ENCODE assay signal across 14 cellular contexts in the genomic region with DNA sequence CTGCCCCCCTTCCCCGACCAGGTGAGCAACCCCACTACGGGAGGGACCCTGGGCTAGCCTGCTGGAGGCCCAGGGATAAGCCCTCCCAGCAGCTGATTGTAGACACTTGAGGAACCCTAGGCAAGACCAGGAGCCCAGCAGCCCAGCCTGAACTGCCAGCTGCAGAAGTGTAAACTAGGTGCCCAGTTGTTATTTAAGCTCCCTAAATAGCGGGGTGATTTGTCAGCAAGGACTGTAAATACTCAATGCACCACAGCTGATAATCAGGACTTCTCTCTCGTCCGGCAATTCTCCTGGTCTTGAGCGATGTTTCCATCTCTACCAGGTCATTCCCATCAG.
A peak's percentile ranks its signal among the peaks of the same experiment; 100 is the strongest.
DNase-seq lines count a peak whose midpoint lies in the region; TF ChIP-seq lines count a peak whose summit lies in the region.
"Had no signal": no experiment of that assay in that cellular context is flagged by ENCODE, and none has a peak within 500 bp of the region (broad histone marks: within the 10 kb centered on the region; RNA-seq: fewer than 3 reads in every experiment).

No MANE protein-coding gene starts in this region.

- H3K27me3 ChIP-seq in HL-60 (ENCODE audit: insufficient read depth, poor library complexity, severe bottlenecking) (no peaks in the 10 kb centered on the region), layer of hippocampus (ENCODE audit: control insufficient read depth, insufficient read depth, low read length) (no peaks in the 10 kb centered on the region)
- H3K27me3 ChIP-seq: colonic mucosa had no signal

- H3K4me3 ChIP-seq in HL-60 (replicated peaks; ENCODE audit: insufficient read depth, low read length) (no peak overlapping the region), skin epidermis (no peak overlapping the region)
- H3K4me3 ChIP-seq: colonic mucosa had no signal

- TF ChIP-seq CTCF in HL-60 (IDR thresholded peaks at IDR 0.05; ENCODE audit: insufficient read depth, low read length) = no peak

- DNase-seq in HL-60 (ENCODE audit: low read depth in 1 of 2, low spot score in 1 of 2) (no peak), NCI-H82 treated with DMSO at 0.1 percent for 48 hours (lab: John Stamatoyannopoulos, UW; ENCODE audit: unreplicated experiment) (no peak), DMS153 (lab: John Stamatoyannopoulos, UW) (no peak), NCI-H2227 treated with DMSO at 0.1 percent for 48 hours (lab: John Stamatoyannopoulos, UW) (no peak), HuH-7.5 (ENCODE audit: low spot score) (no peak)
- DNase-seq: activated naive CD4-positive, alpha-beta T cell treated with anti-CD3 and anti-CD28 coated beads for 36 hours; CD8-positive, alpha-beta T cell; colonic mucosa; IMR-90; NCI-H446 treated with DMSO at 0.1 percent for 48 hours; stimulated activated naive CD8-positive, alpha-beta T cell treated with anti-CD3 and anti-CD28 coated beads, Interleukin-15, amount 100 ng/mL, for 72 hours had no signal

- H3K27ac ChIP-seq in HL-60 (replicated peaks) (peak overlapping the region; percentile 18; the same call in 1 of the 2 replicates), angular gyrus (ENCODE audit: low read depth, low read length) (peak overlapping the region; percentile 34), layer of hippocampus (ENCODE audit: low read depth, low read length) (peak overlapping the region; percentile 69), skin epidermis (peak overlapping the region in 11 of 21 experiments; percentile 9 to 67 (median 41))
- H3K27ac ChIP-seq: colonic mucosa had no signal

Comparison
In these comparisons a context has a peak if more than half of its experiments do, and no peak if none do; other contexts are left out.
1. H3K27ac ChIP-seq: peak in every context shown above with its lines; median percentile 69 in layer of hippocampus; 41 in skin epidermis; 34 in angular gyrus; 18 in HL-60.